In genomic region chr3:18757476-18757875, GRCh38 we compare ENCODE assay signal across 12 cellular contexts.
DNase-seq lines count a peak whose midpoint lies in the region; ATAC-seq, FAIRE-seq and TF ChIP-seq lines count a peak whose summit lies in the region.
"Had no signal": no experiment of that assay in that cellular context is flagged by ENCODE, and none has a peak within 500 bp of the region (broad histone marks: within the 10 kb centered on the region; RNA-seq: fewer than 3 reads in every experiment).

No MANE protein-coding gene starts in this region.

- no peaks in the 10 kb centered on the region for H3K36me3 Mint-ChIP-seq in CD8-positive, alpha-beta T cell
- H3K36me3 Mint-ChIP-seq in activated T-helper 1 cell treated with anti-CD3 and anti-CD28 coated beads, Interleukin-12 subunit alpha, Interleukin-12 subunit beta, Interleukin-2, Interleukin-4 antibody, amounts not matched to agents 30 ng/mL and 10 ng/mL and 1 ng/mL, durations not matched to agents 14 hours and 24 hours and 36 hours (ENCODE audit: low read depth): peaks cover 15% of the 10 kb centered on the region
- no peaks in the 10 kb centered on the region for H3K36me3 Mint-ChIP-seq in mesothelial cell of epicardium
- H3K36me3 Mint-ChIP-seq: stimulated activated memory B cell treated with anti-CD40 and anti-IgM and Interleukin-4, amounts not matched to agents 10 μg/mL and 1 μg/mL and 100 μg/mL, for 72 hours had no signal

- no peaks in the 10 kb centered on the region for H3K36me3 ChIP-seq in CD8-positive, alpha-beta T cell (ENCODE audit: insufficient read depth, low read length)
- no peaks in the 10 kb centered on the region for H3K36me3 ChIP-seq in tibial artery

- no peaks in the 10 kb centered on the region for H3K27me3 ChIP-seq in CD8-positive, alpha-beta T cell (ENCODE audit: insufficient read depth, low read length)
- no peaks in the 10 kb centered on the region for H3K27me3 ChIP-seq in tibial artery
- H3K27me3 ChIP-seq: body of pancreas had no signal

- POLR2A ChIA-PET in CD8-positive, alpha-beta T cell (lab: Charles Lee): interaction anchor here (0.7 to 2.2 kb wide), 7 partner anchors 30 to 327 kb away, joined by 3 to 13 read pairs (median 4); no protein-coding TSS in a partner anchor

- intact Hi-C loops in CD8-positive, alpha-beta T cell (cut with DNase I, micrococcal nuclease): loop anchor here (5.0 to 10.0 kb wide), 5 partner anchors 80 to 863 kb away; no protein-coding TSS in a partner anchor
- intact Hi-C loops in activated T-helper 1 cell treated with anti-CD3 and anti-CD28 coated beads, Interleukin-12 subunit alpha, Interleukin-12 subunit beta, Interleukin-2, Interleukin-4 antibody, amounts not matched to agents 30 ng/mL and 10 ng/mL and 1 ng/mL, durations not matched to agents 14 hours and 24 hours and 36 hours (cut with micrococcal nuclease): loop anchor here (1.0 kb wide), 1 partner anchor 13 kb away; no protein-coding TSS in a partner anchor
- intact Hi-C loops in tibial artery (cut with DNase I; ENCODE audit: low total_unique reads): no loop called here

- peaks cover 50% of the 10 kb centered on the region for H3K4me1 Mint-ChIP-seq in CD8-positive, alpha-beta T cell (ENCODE audit: low read depth)
- H3K4me1 Mint-ChIP-seq in activated T-helper 1 cell treated with anti-CD3 and anti-CD28 coated beads, Interleukin-12 subunit alpha, Interleukin-12 subunit beta, Interleukin-2, Interleukin-4 antibody, amounts not matched to agents 30 ng/mL and 10 ng/mL and 1 ng/mL, durations not matched to agents 14 hours and 24 hours and 36 hours (ENCODE audit: low read depth): peaks cover 57% of the 10 kb centered on the region
- peaks cover 26% of the 10 kb centered on the region for H3K4me1 Mint-ChIP-seq in mesothelial cell of epicardium
- H3K4me1 Mint-ChIP-seq: stimulated activated memory B cell treated with anti-CD40 and anti-IgM and Interleukin-4, amounts not matched to agents 10 μg/mL and 1 μg/mL and 100 μg/mL, for 72 hours had no signal

- H3K27me3 Mint-ChIP-seq in CD8-positive, alpha-beta T cell (ENCODE audit: low read depth): no peaks in the 10 kb centered on the region
- H3K27me3 Mint-ChIP-seq in activated T-helper 1 cell treated with anti-CD3 and anti-CD28 coated beads, Interleukin-12 subunit alpha, Interleukin-12 subunit beta, Interleukin-2, Interleukin-4 antibody, amounts not matched to agents 30 ng/mL and 10 ng/mL and 1 ng/mL, durations not matched to agents 14 hours and 24 hours and 36 hours (ENCODE audit: insufficient read depth): no peaks in the 10 kb centered on the region
- H3K27me3 Mint-ChIP-seq in mesothelial cell of epicardium (ENCODE audit: low read depth): no peaks in the 10 kb centered on the region
- H3K27me3 Mint-ChIP-seq: stimulated activated memory B cell treated with anti-CD40 and anti-IgM and Interleukin-4, amounts not matched to agents 10 μg/mL and 1 μg/mL and 100 μg/mL, for 72 hours had no signal

- H3K9me3 Mint-ChIP-seq in CD8-positive, alpha-beta T cell: no peaks in the 10 kb centered on the region
- H3K9me3 Mint-ChIP-seq in activated T-helper 1 cell treated with anti-CD3 and anti-CD28 coated beads, Interleukin-12 subunit alpha, Interleukin-12 subunit beta, Interleukin-2, Interleukin-4 antibody, amounts not matched to agents 30 ng/mL and 10 ng/mL and 1 ng/mL, durations not matched to agents 14 hours and 24 hours and 36 hours: peaks cover 8% of the 10 kb centered on the region
- H3K9me3 Mint-ChIP-seq in mesothelial cell of epicardium: no peaks in the 10 kb centered on the region
- H3K9me3 Mint-ChIP-seq: stimulated activated memory B cell treated with anti-CD40 and anti-IgM and Interleukin-4, amounts not matched to agents 10 μg/mL and 1 μg/mL and 100 μg/mL, for 72 hours had no signal

- ATAC-seq in CD8-positive, alpha-beta T cell: no peak
- ATAC-seq in HG03135 (IDR thresholded peaks at IDR 0.05; ENCODE audit: unreplicated experiment): no peak

- no peak overlapping the region for H3K4me3 ChIP-seq in CD8-positive, alpha-beta T cell (ENCODE audit: low read depth, low read length)
- H3K4me3 ChIP-seq in tibial artery: no peak overlapping the region
- H3K4me3 ChIP-seq: body of pancreas had no signal

- TF ChIP-seq POLR2A in GM12892 (IDR thresholded peaks at IDR 0.05; ENCODE audit: low read depth, low read length): no peak

- CTCF ChIA-PET in CD8-positive, alpha-beta T cell (lab: Charles Lee): interaction anchor here (0.6 to 5.0 kb wide), 42 partner anchors 8 to 371 kb away, joined by 3 to 85 read pairs (median 4); no protein-coding TSS in a partner anchor

- H3K4me3 Mint-ChIP-seq in CD8-positive, alpha-beta T cell: no peak overlapping the region
- H3K4me3 Mint-ChIP-seq in activated T-helper 1 cell treated with anti-CD3 and anti-CD28 coated beads, Interleukin-12 subunit alpha, Interleukin-12 subunit beta, Interleukin-2, Interleukin-4 antibody, amounts not matched to agents 30 ng/mL and 10 ng/mL and 1 ng/mL, durations not matched to agents 14 hours and 24 hours and 36 hours: peak overlapping the region; percentile 25
- no peak overlapping the region for H3K4me3 Mint-ChIP-seq in mesothelial cell of epicardium
- H3K4me3 Mint-ChIP-seq: stimulated activated memory B cell treated with anti-CD40 and anti-IgM and Interleukin-4, amounts not matched to agents 10 μg/mL and 1 μg/mL and 100 μg/mL, for 72 hours had no signal

- H3K4me1 ChIP-seq in CD8-positive, alpha-beta T cell (ENCODE audit: insufficient read depth, low read length): peaks cover 20% of the 10 kb centered on the region
- H3K4me1 ChIP-seq in tibial artery: no peaks in the 10 kb centered on the region

- no peak overlapping the region for H3K27ac ChIP-seq in CD8-positive, alpha-beta T cell (ENCODE audit: low read depth, low read length)
- no peak overlapping the region for H3K27ac ChIP-seq in tibial artery

- H3K9me3 ChIP-seq in CD8-positive, alpha-beta T cell (ENCODE audit: low read length): no peaks in the 10 kb centered on the region
- H3K9me3 ChIP-seq in tibial artery: no peaks in the 10 kb centered on the region
- H3K9me3 ChIP-seq: body of pancreas had no signal

- H3K27ac Mint-ChIP-seq in CD8-positive, alpha-beta T cell: peak overlapping the region; percentile 64
- H3K27ac Mint-ChIP-seq in activated T-helper 1 cell treated with anti-CD3 and anti-CD28 coated beads, Interleukin-12 subunit alpha, Interleukin-12 subunit beta, Interleukin-2, Interleukin-4 antibody, amounts not matched to agents 30 ng/mL and 10 ng/mL and 1 ng/mL, durations not matched to agents 14 hours and 24 hours and 36 hours: peak overlapping the region; percentile 73
- peak overlapping the region; percentile 57 for H3K27ac Mint-ChIP-seq in mesothelial cell of epicardium
- H3K27ac Mint-ChIP-seq: stimulated activated memory B cell treated with anti-CD40 and anti-IgM and Interleukin-4, amounts not matched to agents 10 μg/mL and 1 μg/mL and 100 μg/mL, for 72 hours had no signal

- no peak for TF ChIP-seq CTCF in CD8-positive, alpha-beta T cell (IDR thresholded peaks at IDR 0.05)
- TF ChIP-seq CTCF in mesothelial cell of epicardium (IDR thresholded peaks at IDR 0.05; ENCODE audit: unreplicated experiment) (no peak), tibial artery (IDR thresholded peaks at IDR 0.05) (no peak)

- DNase-seq in NCI-H748 (lab: John Stamatoyannopoulos, UW; ENCODE audit: unreplicated experiment) (peak; percentile 16), NCI-H748 treated with DMSO at 0.1 percent for 48 hours (lab: John Stamatoyannopoulos, UW) (no peak), mesothelial cell of epicardium (ENCODE audit: low spot score in 2 of 2, unreplicated experiment in 2 of 2) (no peak), GM12892 (ENCODE audit: insufficient read length) (no peak), tibial artery (no peak)
- no peak for DNase-seq in CD8-positive, alpha-beta T cell
- DNase-seq in activated T-helper 1 cell treated with anti-CD3 and anti-CD28 coated beads, Interleukin-12 subunit alpha, Interleukin-12 subunit beta, Interleukin-2, Interleukin-4 antibody, amounts not matched to agents 30 ng/mL and 10 ng/mL and 1 ng/mL, durations not matched to agents 14 hours and 24 hours and 36 hours (ENCODE audit: low spot score): no peak
- DNase-seq: 8988T had no signal

- FAIRE-seq in GM12892 (lab: Jason Lieb, UNC): no peak
- FAIRE-seq: HTR-8/SVneo had no signal
